ENCODE assay signal across 11 cellular contexts in genomic region chr3:171876651-171877272, GRCh38. TPM values are rescaled to one million over a fixed set of nuclear protein-coding genes. Genes with fewer than 3 reads are reported as not detected.
DNase-seq lines count a peak whose midpoint lies in the region; ATAC-seq and TF ChIP-seq lines count a peak whose summit lies in the region.
"Had no signal": no experiment of that assay in that cellular context is flagged by ENCODE, and none has a peak within 500 bp of the region (broad histone marks: within the 10 kb centered on the region; RNA-seq: fewer than 3 reads in every experiment).

No MANE protein-coding gene starts in this region.

- 59% methylated on average over 6 of the region's 6 CpGs for WGBS in hepatocyte (ENCODE audit: low lambda C conversion rate, missing lambda C conversion rate)

- intact Hi-C loops in uterus (cut with DNase I; ENCODE audit: low total_unique reads) = no loop called here

- no peaks in the 10 kb centered on the region for H4K20me1 ChIP-seq in hepatocyte (ENCODE audit: insufficient read depth, poor library complexity, severe bottlenecking)

- TF ChIP-seq CTCF in hepatocyte (IDR thresholded peaks at IDR 0.05; ENCODE audit: poor library complexity) (no peak), uterus (IDR thresholded peaks at IDR 0.05) (no peak)

- H3K36me3 ChIP-seq in hepatocyte (replicated peaks; ENCODE audit: insufficient read depth, low read depth) (no peaks in the 10 kb centered on the region), uterus (no peaks in the 10 kb centered on the region)
- H3K36me3 ChIP-seq: pancreas had no signal

- H3K4me3 ChIP-seq in hepatocyte (no peak overlapping the region), uterus (no peak overlapping the region)
- H3K4me3 ChIP-seq: pancreas had no signal

- H3K4me1 ChIP-seq in hepatocyte (ENCODE audit: insufficient read depth) (peaks cover 19% of the 10 kb centered on the region), uterus (peaks cover 3 to 10% of the 10 kb centered on the region in 2 donors)

- peaks cover 19% of the 10 kb centered on the region for H3K27me3 Mint-ChIP-seq in activated naive CD8-positive, alpha-beta T cell treated with anti-CD3 and anti-CD28 coated beads, Interleukin-2, amount 50 U/mL, for 24 hours
- peaks cover 7% of the 10 kb centered on the region for H3K27me3 Mint-ChIP-seq in activated naive CD8-positive, alpha-beta T cell treated with anti-CD3 and anti-CD28 coated beads for 36 hours
- H3K27me3 Mint-ChIP-seq in activated T-helper 17 cell treated with anti-CD3 and anti-CD28 coated beads, Interleukin-2, amount 50 U/mL, for 72 hours = peaks cover 13% of the 10 kb centered on the region

- H3K27ac Mint-ChIP-seq in activated naive CD8-positive, alpha-beta T cell treated with anti-CD3 and anti-CD28 coated beads, Interleukin-2, amount 50 U/mL, for 24 hours = peak overlapping the region; percentile 62
- H3K27ac Mint-ChIP-seq in activated naive CD8-positive, alpha-beta T cell treated with anti-CD3 and anti-CD28 coated beads for 36 hours = no peak overlapping the region
- peak overlapping the region; percentile 3 for H3K27ac Mint-ChIP-seq in activated T-helper 17 cell treated with anti-CD3 and anti-CD28 coated beads, Interleukin-2, amount 50 U/mL, for 72 hours

- ATAC-seq in activated naive CD8-positive, alpha-beta T cell treated with anti-CD3 and anti-CD28 coated beads, Interleukin-2, amount 50 U/mL, for 24 hours = peak; percentile 65
- peak; percentile 76 for ATAC-seq in activated T-helper 17 cell treated with anti-CD3 and anti-CD28 coated beads, Interleukin-2, amount 50 U/mL, for 72 hours (replicated peaks)
- ATAC-seq in HG02938 (IDR thresholded peaks at IDR 0.05; ENCODE audit: unreplicated experiment) = no peak

- no peaks in the 10 kb centered on the region for H3K27me3 ChIP-seq in hepatocyte
- H3K27me3 ChIP-seq in uterus = no peaks in the 10 kb centered on the region
- H3K27me3 ChIP-seq: pancreas had no signal

- no peak overlapping the region for H2AFZ ChIP-seq in hepatocyte

- H3K9me3 Mint-ChIP-seq in activated naive CD8-positive, alpha-beta T cell treated with anti-CD3 and anti-CD28 coated beads, Interleukin-2, amount 50 U/mL, for 24 hours = no peaks in the 10 kb centered on the region
- no peaks in the 10 kb centered on the region for H3K9me3 Mint-ChIP-seq in activated naive CD8-positive, alpha-beta T cell treated with anti-CD3 and anti-CD28 coated beads for 36 hours
- no peaks in the 10 kb centered on the region for H3K9me3 Mint-ChIP-seq in activated T-helper 17 cell treated with anti-CD3 and anti-CD28 coated beads, Interleukin-2, amount 50 U/mL, for 72 hours

- no peak for DNase-seq in activated naive CD8-positive, alpha-beta T cell treated with anti-CD3 and anti-CD28 coated beads, Interleukin-2, amount 50 U/mL, for 24 hours
- DNase-seq in activated naive CD8-positive, alpha-beta T cell treated with anti-CD3 and anti-CD28 coated beads for 36 hours = no peak
- DNase-seq in hepatocyte (ENCODE audit: low spot score) (peak; percentile 32), uterus (no peak), GM19240 (ENCODE audit: insufficient read length, low spot score) (no peak), NCI-H146 treated with DMSO at 0.1 percent for 48 hours (lab: John Stamatoyannopoulos, UW; ENCODE audit: unreplicated experiment) (no peak)
- DNase-seq: hypothalamus, NCI-H1930, pancreas had no signal

- peaks cover 32% of the 10 kb centered on the region for H3K4me1 Mint-ChIP-seq in activated naive CD8-positive, alpha-beta T cell treated with anti-CD3 and anti-CD28 coated beads, Interleukin-2, amount 50 U/mL, for 24 hours
- H3K4me1 Mint-ChIP-seq in activated naive CD8-positive, alpha-beta T cell treated with anti-CD3 and anti-CD28 coated beads for 36 hours = peaks cover 24% of the 10 kb centered on the region
- no peaks in the 10 kb centered on the region for H3K4me1 Mint-ChIP-seq in activated T-helper 17 cell treated with anti-CD3 and anti-CD28 coated beads, Interleukin-2, amount 50 U/mL, for 72 hours

- no peak for TF ChIP-seq POLR2A in uterus (IDR thresholded peaks at IDR 0.05)

- H3K27ac ChIP-seq in hepatocyte (peak overlapping the region; percentile 85), uterus (peak overlapping the region; percentile 80 to 81)

- H3K79me2 ChIP-seq in hepatocyte = no peaks in the 10 kb centered on the region

- no peak overlapping the region for H3K4me3 Mint-ChIP-seq in activated naive CD8-positive, alpha-beta T cell treated with anti-CD3 and anti-CD28 coated beads, Interleukin-2, amount 50 U/mL, for 24 hours
- H3K4me3 Mint-ChIP-seq in activated naive CD8-positive, alpha-beta T cell treated with anti-CD3 and anti-CD28 coated beads for 36 hours = no peak overlapping the region
- no peak overlapping the region for H3K4me3 Mint-ChIP-seq in activated T-helper 17 cell treated with anti-CD3 and anti-CD28 coated beads, Interleukin-2, amount 50 U/mL, for 72 hours

- H3K9me2 ChIP-seq in hepatocyte (replicated peaks; ENCODE audit: insufficient read depth) = no peaks in the 10 kb centered on the region

- H3K9me3 ChIP-seq in hepatocyte (ENCODE audit: low read depth) = no peaks in the 10 kb centered on the region
- H3K9me3 ChIP-seq in uterus = no peaks in the 10 kb centered on the region
- H3K9me3 ChIP-seq: pancreas had no signal

- peak overlapping the region; percentile 4 for H3K4me2 ChIP-seq in hepatocyte

- H3K36me3 Mint-ChIP-seq in activated naive CD8-positive, alpha-beta T cell treated with anti-CD3 and anti-CD28 coated beads, Interleukin-2, amount 50 U/mL, for 24 hours (ENCODE audit: low read depth) = no peaks in the 10 kb centered on the region
- H3K36me3 Mint-ChIP-seq in activated naive CD8-positive, alpha-beta T cell treated with anti-CD3 and anti-CD28 coated beads for 36 hours = no peaks in the 10 kb centered on the region
- H3K36me3 Mint-ChIP-seq in activated T-helper 17 cell treated with anti-CD3 and anti-CD28 coated beads, Interleukin-2, amount 50 U/mL, for 72 hours (ENCODE audit: low read depth) = no peaks in the 10 kb centered on the region

RNA-seq across cellular contexts. Expression of gene TMEM212, which starts 33.6 kb away (rescaled TPM):
- total RNA-seq in activated naive CD8-positive, alpha-beta T cell treated with anti-CD3 and anti-CD28 coated beads for 36 hours = not detected
- total RNA-seq in activated T-helper 17 cell treated with anti-CD3 and anti-CD28 coated beads, Interleukin-2, amount 50 U/mL, for 72 hours = not detected
- not detected in 2 replicates for total RNA-seq in hepatocyte
- polyA plus RNA-seq in hepatocyte = not detected in 2 replicates
- total RNA-seq in uterus = 1 to 10 TPM in 1 of 4 donors, not detected in 3; 1.2 TPM
- total RNA-seq: pancreas had no signal
- polyA plus RNA-seq: pancreas had no signal
